ENCODE assay signal across 8 cellular contexts in the genomic region with DNA sequence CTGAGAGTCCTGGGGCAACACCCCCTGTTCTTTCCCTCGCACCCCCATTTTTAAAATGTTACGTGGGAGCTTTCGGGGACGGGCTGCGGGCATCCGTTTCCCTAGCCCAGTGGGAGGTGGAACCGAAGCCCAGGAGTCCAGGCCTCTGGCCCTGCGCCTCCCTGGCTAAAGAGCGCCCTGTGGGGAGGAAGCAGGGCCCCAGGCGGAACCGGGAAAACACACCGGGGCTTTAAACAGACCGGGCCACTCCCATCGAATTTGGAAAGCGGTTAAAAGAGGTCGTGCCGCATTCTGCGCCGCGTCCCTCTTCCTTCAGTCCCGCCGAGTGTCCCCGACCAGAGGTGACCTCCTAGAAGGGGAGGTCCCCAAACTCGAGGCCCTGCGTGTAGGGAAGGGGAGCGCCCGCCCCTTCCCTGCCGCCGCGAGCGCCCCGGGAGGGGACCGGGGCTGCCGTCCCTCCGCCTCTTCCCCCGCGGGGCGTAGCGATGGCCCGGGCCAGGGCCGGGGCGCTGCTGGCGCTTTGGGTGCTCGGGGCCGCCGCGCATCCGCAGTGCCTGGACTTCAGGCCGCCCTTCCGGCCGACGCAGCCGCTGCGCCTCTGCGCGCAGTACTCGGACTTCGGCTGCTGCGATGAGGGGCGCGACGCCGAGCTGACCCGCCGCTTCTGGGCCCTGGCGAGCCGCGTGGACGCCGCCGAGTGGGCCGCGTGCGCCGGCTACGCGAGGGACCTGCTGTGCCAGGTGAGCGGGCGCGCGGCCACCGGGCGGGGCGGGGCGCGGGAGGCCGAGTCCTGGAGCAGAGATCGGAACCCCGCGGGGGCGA. TPM values are rescaled to one million over a fixed set of nuclear protein-coding genes. Genes with fewer than 3 reads are reported as not detected.
DNase-seq lines count a peak whose midpoint lies in the region; ATAC-seq, FAIRE-seq and TF ChIP-seq lines count a peak whose summit lies in the region.

A gene (plus strand): TSS at position 407 of the 822 bp plus-strand sequence. CDS start 79 bp downstream, at position 486.

- TF ChIP-seq CTCF in AG09309 (IDR thresholded peaks at IDR 0.05; ENCODE audit: control insufficient read depth, insufficient read depth, low read depth, low read length, missing control alignments) (no peak), RWPE2 (IDR thresholded peaks at IDR 0.05; ENCODE audit: poor library complexity, severe bottlenecking) (no peak), omental fat pad (IDR thresholded peaks at IDR 0.05) (no peak)

- H3K4me3 ChIP-seq in AG09309 (ENCODE audit: control insufficient read depth, low read depth, low read length) (peak within 1 kb of the TSS; percentile 21), RWPE2 (ENCODE audit: severe bottlenecking) (peak within 1 kb of the TSS; percentile 31)

- H3K36me3 ChIP-seq in RWPE2 (ENCODE audit: low read depth): no peaks in the 10 kb centered on the region

- no peaks in the 10 kb centered on the region for H3K9me3 ChIP-seq in RWPE2 (ENCODE audit: severe bottlenecking)

- no peaks in the 10 kb centered on the region for H3K27me3 ChIP-seq in RWPE2 (ENCODE audit: insufficient read depth, poor library complexity, severe bottlenecking)

- no peak within 1 kb of the TSS for H3K27ac ChIP-seq in RWPE2 (ENCODE audit: poor library complexity, severe bottlenecking)

- H3K4me1 ChIP-seq in RWPE2 (ENCODE audit: insufficient read depth, poor library complexity, severe bottlenecking): no peaks in the 10 kb centered on the region

- FAIRE-seq in frontal cortex (lab: Jason Lieb, UNC) (no peak), GM19239 (lab: Jason Lieb, UNC) (no peak)

- DNase-seq in AG09309 (ENCODE audit: low read depth) (no peak), RWPE2 (ENCODE audit: low spot score) (no peak), frontal cortex (ENCODE audit: low spot score in 2 of 2) (peak; percentile 58 to 59), omental fat pad (ENCODE audit: low spot score) (no peak), NCI-H2171 treated with DMSO at 0.1 percent for 48 hours (lab: John Stamatoyannopoulos, UW) (no peak), GM19239 (ENCODE audit: insufficient read length, low spot score) (no peak)
- DNase-seq in stimulated activated CD4-positive, alpha-beta T cell treated with anti-CD3 and anti-CD28 coated beads, Interleukin-2, amount 100 ng/mL, for 48 hours: no peak

- ATAC-seq in RWPE2 (ENCODE audit: low read depth): peak; percentile 74
- peak; percentile 34 for ATAC-seq in omental fat pad (ENCODE audit: low FRiP score)
- no peak for ATAC-seq in HG02884 (IDR thresholded peaks at IDR 0.05; ENCODE audit: unreplicated experiment)

RNA-seq across cellular contexts. Expression of the gene that starts here (rescaled TPM):
- total RNA-seq in frontal cortex: 5.3 TPM
- total RNA-seq in omental fat pad: 1 to 10 TPM; 2.2 to 4.7 (median 3.6) TPM

Comparison
In these comparisons a context has a peak if more than half of its experiments do, and no peak if none do; other contexts are left out.
1. DNase-seq: peak in frontal cortex (2 of 2); none in AG09309 (single experiment), RWPE2 (single experiment), omental fat pad (single experiment), stimulated activated CD4-positive, alpha-beta T cell treated with anti-CD3 and anti-CD28 coated beads, Interleukin-2, amount 100 ng/mL, for 48 hours (0 of 2), NCI-H2171 treated with DMSO at 0.1 percent for 48 hours (single experiment) and GM19239 (single experiment).